9 cellular contexts compared by ENCODE assay signal in genomic region chr9:92664394-92665152, GRCh38. TPM values are rescaled to one million over a fixed set of nuclear protein-coding genes. Genes with fewer than 3 reads are reported as not detected.
A peak's percentile ranks its signal among the peaks of the same experiment; 100 is the strongest.
DNase-seq lines count a peak whose midpoint lies in the region; ATAC-seq and TF ChIP-seq lines count a peak whose summit lies in the region.
"Had no signal": no experiment of that assay in that cellular context is flagged by ENCODE, and none has a peak within 500 bp of the region (broad histone marks: within the 10 kb centered on the region; RNA-seq: fewer than 3 reads in every experiment).

No MANE protein-coding gene starts in this region.

- H3K4me1 ChIP-seq in CD4-positive, CD25-positive, alpha-beta regulatory T cell (ENCODE audit: control insufficient read depth, insufficient read depth, low read length, poor library complexity, severe bottlenecking), result peaks cover 19% of the 10 kb centered on the region
- H3K4me1 ChIP-seq in mesenchymal stem cell (ENCODE audit: control insufficient read depth, insufficient read depth, low read depth, low read length), result peaks cover 34% of the 10 kb centered on the region
- H3K4me1 ChIP-seq in PC-9 (replicated peaks; ENCODE audit: insufficient read depth), result peaks cover 7% of the 10 kb centered on the region; the same call in 1 of the 2 replicates

- no peak for TF ChIP-seq CTCF in activated CD8-positive, alpha-beta T cell treated with anti-CD3 and anti-CD28 coated beads for 36 hours (IDR thresholded peaks at IDR 0.05)
- no peak for TF ChIP-seq CTCF in PC-9 (conservative IDR thresholded peaks at IDR 0.05)

- H3K14ac ChIP-seq in mesenchymal stem cell (ENCODE audit: low read length in 2 of 2), result no peak overlapping the region

- peak overlapping the region; percentile 37 for H2AK5ac ChIP-seq in mesenchymal stem cell (ENCODE audit: low read length, severe bottlenecking)

- H3K79me2 ChIP-seq in PC-9 (ENCODE audit: low read depth), result peaks cover 92% of the 10 kb centered on the region

- H3K9me2 ChIP-seq in PC-9 (ENCODE audit: insufficient read depth), result no peaks in the 10 kb centered on the region

- no peaks in the 10 kb centered on the region for H3F3A ChIP-seq in PC-9 (ENCODE audit: insufficient read depth, low read depth)

- peak overlapping the region; percentile 16 for H4K91ac ChIP-seq in mesenchymal stem cell (ENCODE audit: low read length)

- peak overlapping the region in 3 of 4 donors; percentile 8 to 79 (median 54) for H3K4me3 Mint-ChIP-seq in CD4-positive, CD25-positive, alpha-beta regulatory T cell
- H3K4me3 Mint-ChIP-seq in activated CD8-positive, alpha-beta T cell treated with anti-CD3 and anti-CD28 coated beads for 36 hours, result peak overlapping the region; percentile 45

- no peak overlapping the region for H3K18ac ChIP-seq in mesenchymal stem cell (ENCODE audit: low read depth in 1 of 2, low read length in 2 of 2)

- H3K27ac Mint-ChIP-seq in CD4-positive, CD25-positive, alpha-beta regulatory T cell, result peak overlapping the region in 2 of 3 donors; percentile 73 to 82
- H3K27ac Mint-ChIP-seq in activated CD8-positive, alpha-beta T cell treated with anti-CD3 and anti-CD28 coated beads for 36 hours, result peak overlapping the region; percentile 78

- H3K36me3 Mint-ChIP-seq in CD4-positive, CD25-positive, alpha-beta regulatory T cell, result peaks cover 5% of the 10 kb centered on the region
- H3K36me3 Mint-ChIP-seq in activated CD8-positive, alpha-beta T cell treated with anti-CD3 and anti-CD28 coated beads for 36 hours (ENCODE audit: low read depth), result peaks cover 25% of the 10 kb centered on the region

- no peak overlapping the region for H2BK120ac ChIP-seq in mesenchymal stem cell (ENCODE audit: low read depth, low read length)

- no peak overlapping the region for H3K4ac ChIP-seq in mesenchymal stem cell (ENCODE audit: low read depth in 1 of 2, low read length in 2 of 2)

- H3K9ac ChIP-seq in mesenchymal stem cell (ENCODE audit: low read length), result peak overlapping the region; percentile 11

- BruUV-seq in PC-9 (replicated peaks; lab: Mats Ljungman, UMichigan), result no TSS peak

- no peak overlapping the region for H3K4me3 ChIP-seq in CD4-positive, CD25-positive, alpha-beta regulatory T cell (ENCODE audit: low read depth, low read length)
- no peak overlapping the region for H3K4me3 ChIP-seq in mesenchymal stem cell (ENCODE audit: insufficient read depth in 1 of 2, low read depth in 1 of 2, low read length in 2 of 2)
- no peak overlapping the region for H3K4me3 ChIP-seq in PC-9
- H3K4me3 ChIP-seq: coronary artery had no signal

- intact Hi-C loops in activated CD8-positive, alpha-beta T cell treated with anti-CD3 and anti-CD28 coated beads for 36 hours (cut with micrococcal nuclease), result no loop called here
- intact Hi-C loops in PC-9 (cut with micrococcal nuclease; ENCODE audit: unreplicated experiment), result no loop called here

- whole genome bisulfite sequencing in mesenchymal stem cell, result 79% methylated on average over 13 of the region's 13 CpGs

- no peaks in the 10 kb centered on the region for H3K9me3 Mint-ChIP-seq in CD4-positive, CD25-positive, alpha-beta regulatory T cell
- H3K9me3 Mint-ChIP-seq in activated CD8-positive, alpha-beta T cell treated with anti-CD3 and anti-CD28 coated beads for 36 hours, result no peaks in the 10 kb centered on the region

- H2AFZ ChIP-seq in mesenchymal stem cell (ENCODE audit: low read depth, low read length), result no peak overlapping the region
- H2AFZ ChIP-seq in PC-9, result no peak overlapping the region

- no peaks in the 10 kb centered on the region for H3K9me3 ChIP-seq in CD4-positive, CD25-positive, alpha-beta regulatory T cell (ENCODE audit: control insufficient read depth in 2 of 2, low read length in 2 of 2)
- no peaks in the 10 kb centered on the region for H3K9me3 ChIP-seq in mesenchymal stem cell (ENCODE audit: control insufficient read depth, low read length)
- no peaks in the 10 kb centered on the region for H3K9me3 ChIP-seq in PC-9 (ENCODE audit: insufficient read depth, low read depth)

- no peaks in the 10 kb centered on the region for H3K27me3 ChIP-seq in CD4-positive, CD25-positive, alpha-beta regulatory T cell (ENCODE audit: control insufficient read depth, insufficient read depth, low read length)
- no peaks in the 10 kb centered on the region for H3K27me3 ChIP-seq in mesenchymal stem cell (ENCODE audit: control insufficient read depth in 1 of 2, insufficient read depth in 1 of 2, low read length in 2 of 2)
- no peaks in the 10 kb centered on the region for H3K27me3 ChIP-seq in PC-9 (ENCODE audit: insufficient read depth, low read depth)

- peak in 2 of 3 donors; percentile 6 to 49 for DNase-seq in CD4-positive, CD25-positive, alpha-beta regulatory T cell
- DNase-seq in activated CD8-positive, alpha-beta T cell treated with anti-CD3 and anti-CD28 coated beads for 36 hours, result peak; percentile 77
- DNase-seq in mesenchymal stem cell (peak; percentile 64), NCI-H2171 treated with DMSO at 0.1 percent for 48 hours (lab: John Stamatoyannopoulos, UW) (no peak), PC-9 (no peak), mucosa of gallbladder (ENCODE audit: low spot score) (no peak)

- H4K8ac ChIP-seq in mesenchymal stem cell (ENCODE audit: low read length), result no peak overlapping the region

- H3K79me1 ChIP-seq in mesenchymal stem cell (replicated peaks; ENCODE audit: low read length, poor library complexity, severe bottlenecking), result peaks cover 26% of the 10 kb centered on the region

- H3K4me2 ChIP-seq in mesenchymal stem cell (ENCODE audit: low read length, poor library complexity, severe bottlenecking), result no peak overlapping the region
- no peak overlapping the region for H3K4me2 ChIP-seq in PC-9

- H3K27ac ChIP-seq in CD4-positive, CD25-positive, alpha-beta regulatory T cell (ENCODE audit: insufficient read depth, low read length, poor library complexity, severe bottlenecking), result no peak overlapping the region
- H3K27ac ChIP-seq in mesenchymal stem cell (ENCODE audit: low read length, poor library complexity, severe bottlenecking), result peak overlapping the region; percentile 59
- no peak overlapping the region for H3K27ac ChIP-seq in PC-9
- H3K27ac ChIP-seq: coronary artery had no signal

- POLR2A ChIA-PET in activated CD8-positive, alpha-beta T cell treated with anti-CD3 and anti-CD28 coated beads for 36 hours (lab: Charles Lee), result interaction anchor here (1.6 kb wide), 1 partner anchor 49 kb away, joined by 4 read pairs; no protein-coding TSS in a partner anchor
- POLR2A ChIA-PET in PC-9 (lab: Charles Lee; ENCODE audit: unreplicated experiment), result no interaction called here

- H3K23ac ChIP-seq in mesenchymal stem cell (ENCODE audit: low read length in 2 of 2), result no peak overlapping the region

- H3K27me3 Mint-ChIP-seq in CD4-positive, CD25-positive, alpha-beta regulatory T cell, result no peaks in the 10 kb centered on the region
- H3K27me3 Mint-ChIP-seq in activated CD8-positive, alpha-beta T cell treated with anti-CD3 and anti-CD28 coated beads for 36 hours, result no peaks in the 10 kb centered on the region

- H2BK12ac ChIP-seq in mesenchymal stem cell (ENCODE audit: low read length in 2 of 2), result no peak overlapping the region

- H3K4me1 Mint-ChIP-seq in CD4-positive, CD25-positive, alpha-beta regulatory T cell, result peaks cover 10 to 70% (median 51%) of the 10 kb centered on the region in 4 donors
- peaks cover 58% of the 10 kb centered on the region for H3K4me1 Mint-ChIP-seq in activated CD8-positive, alpha-beta T cell treated with anti-CD3 and anti-CD28 coated beads for 36 hours (ENCODE audit: low read depth)

- peak in 1 of 2 donors; percentile 37 for ATAC-seq in CD4-positive, CD25-positive, alpha-beta regulatory T cell (ENCODE audit: low read depth in 2 of 2)
- peak; percentile 37 for ATAC-seq in GM21619 (IDR thresholded peaks at IDR 0.05; ENCODE audit: unreplicated experiment)
- peak; percentile 81 for ATAC-seq in activated CD8-positive, alpha-beta T cell treated with anti-CD3 and anti-CD28 coated beads for 36 hours
- ATAC-seq in GM19324 (IDR thresholded peaks at IDR 0.05; ENCODE audit: low FRiP score, unreplicated experiment), result no peak

- CTCF ChIA-PET in activated CD8-positive, alpha-beta T cell treated with anti-CD3 and anti-CD28 coated beads for 36 hours (lab: Charles Lee), result interaction anchor here (0.6 to 1.5 kb wide), 4 partner anchors 12 to 124 kb away, joined by 3 to 4 read pairs (median 3); no protein-coding TSS in a partner anchor
- CTCF ChIA-PET in PC-9 (lab: Charles Lee), result no interaction called here

- H4K20me1 ChIP-seq in PC-9 (ENCODE audit: insufficient read depth), result peaks cover 74% of the 10 kb centered on the region

- H3K36me3 ChIP-seq in CD4-positive, CD25-positive, alpha-beta regulatory T cell (ENCODE audit: control insufficient read depth, insufficient read depth, low read length), result peaks cover 8% of the 10 kb centered on the region
- H3K36me3 ChIP-seq in mesenchymal stem cell (ENCODE audit: control insufficient read depth in 1 of 2, insufficient read depth in 2 of 2, low read depth in 1 of 2, low read length in 2 of 2) (peaks cover 38 to 41% of the 10 kb centered on the region in 2 experiments), PC-9 (ENCODE audit: low read depth) (0 out of 2 replicates have a peak, but pooled peaks cover 9% of the 10 kb centered on the region)

- H2BK15ac ChIP-seq in mesenchymal stem cell (ENCODE audit: low read depth, poor library complexity, severe bottlenecking), result no peak overlapping the region

- H2BK5ac ChIP-seq in mesenchymal stem cell (ENCODE audit: low read depth, low read length, poor library complexity, severe bottlenecking), result no peak overlapping the region

RNA-seq across cellular contexts. Expression of gene IPPK, which starts 5.4 kb away (rescaled TPM):
- total RNA-seq in CD4-positive, CD25-positive, alpha-beta regulatory T cell, result 9.2 TPM
- 1 to 10 TPM; 3.8 to 5.9 (median 5.4) TPM for polyA plus RNA-seq in CD4-positive, CD25-positive, alpha-beta regulatory T cell
- total RNA-seq in activated CD8-positive, alpha-beta T cell treated with anti-CD3 and anti-CD28 coated beads for 36 hours, result 10 to 100 TPM; 12.5 to 15.8 TPM
- 4.5 TPM for polyA plus RNA-seq in mesenchymal stem cell (2013, experiment 1 of 2)
- 4.7 TPM for polyA plus RNA-seq in mesenchymal stem cell (2013, experiment 2 of 2)
- total RNA-seq in PC-9 (2021) (12.3 TPM in 2 replicates), mucosa of gallbladder (7.3 TPM)

Comparison
In these comparisons a context has a peak if more than half of its experiments do, and no peak if none do; other contexts are left out.
1. DNase-seq: peak in CD4-positive, CD25-positive, alpha-beta regulatory T cell (2 of 3), activated CD8-positive, alpha-beta T cell treated with anti-CD3 and anti-CD28 coated beads for 36 hours (single experiment) and mesenchymal stem cell (single experiment); none in NCI-H2171 treated with DMSO at 0.1 percent for 48 hours (single experiment), PC-9 (0 of 2) and mucosa of gallbladder (single experiment).